ENCODE assay signal across 24 cellular contexts in the genomic region with DNA sequence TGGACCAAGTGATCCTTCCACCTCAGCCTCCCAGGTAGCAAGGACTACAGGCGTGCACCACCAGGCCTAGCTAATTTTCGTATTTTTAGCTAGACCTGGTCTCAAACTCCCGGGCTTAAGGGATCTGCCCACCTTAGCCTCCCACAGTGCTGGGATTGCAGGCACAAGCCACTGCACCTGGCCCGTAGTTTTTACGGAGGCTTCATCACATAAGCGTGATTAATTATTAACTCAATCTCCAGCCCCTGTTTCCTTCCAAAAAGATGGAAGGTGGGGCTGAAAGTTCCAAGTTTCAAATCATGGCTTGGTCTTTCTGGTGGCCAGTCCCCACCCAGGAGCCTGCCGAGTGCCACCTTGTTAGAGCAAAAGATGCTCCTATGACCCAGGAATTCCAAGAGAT. TPM values are rescaled to one million over a fixed set of nuclear protein-coding genes. Genes with fewer than 3 reads are reported as not detected.
A peak's percentile ranks its signal among the peaks of the same experiment; 100 is the strongest.
DNase-seq lines count a peak whose midpoint lies in the region; ATAC-seq, FAIRE-seq and TF ChIP-seq lines count a peak whose summit lies in the region.
"Had no signal": no experiment of that assay in that cellular context is flagged by ENCODE, and none has a peak within 500 bp of the region (broad histone marks: within the 10 kb centered on the region; RNA-seq: fewer than 3 reads in every experiment).

No MANE protein-coding gene starts in this region.

- no TSS peak for BruUV-seq in HepG2 (replicated peaks; lab: Mats Ljungman, UMichigan)
- BruUV-seq in endothelial cell of umbilical vein (replicated peaks; lab: Mats Ljungman, UMichigan), result no TSS peak

- TF ChIP-seq POLR2A in HepG2 (IDR thresholded peaks at IDR 0.05; ENCODE audit: insufficient read depth in 1 of 2, low read depth in 2 of 2, low read length in 2 of 2), result no peak
- TF ChIP-seq POLR2A in right lobe of liver (IDR thresholded peaks at IDR 0.05), result no peak
- TF ChIP-seq POLR2A in endothelial cell of umbilical vein (IDR thresholded peaks at IDR 0.05; ENCODE audit: low read depth, low read length), result no peak

- H3K9me1 ChIP-seq in endothelial cell of umbilical vein (replicated peaks; ENCODE audit: control insufficient read depth, extremely low read depth, insufficient read depth, low read length), result no peaks in the 10 kb centered on the region

- no peak overlapping the region for H3K27ac Mint-ChIP-seq in GM23338

- 10% methylated on average over 7 of the region's 7 CpGs for WGBS in HepG2 (ENCODE audit: low lambda C conversion rate)
- 73% methylated on average over 7 of the region's 7 CpGs for WGBS in right lobe of liver (ENCODE audit: insufficient coverage, low coverage, low lambda C conversion rate, missing lambda C conversion rate)

- no peak for FAIRE-seq in HepG2 (lab: Jason Lieb, UNC)
- FAIRE-seq in endothelial cell of umbilical vein (lab: Jason Lieb, UNC), result no peak
- FAIRE-seq: A549, GM12878 had no signal

- TF ChIP-seq RAD21 in HepG2 (CRISPR knock-in tag; IDR thresholded peaks at IDR 0.05), result no peak

- H2AFZ ChIP-seq in HepG2 (ENCODE audit: low read length) (no peak overlapping the region), GM23338 (peak overlapping the region; percentile 57; the same call in 1 of the 2 replicates), endothelial cell of umbilical vein (ENCODE audit: low read depth, low read length) (peak overlapping the region; percentile 63)

- H3F3A ChIP-seq in GM23338 (replicated peaks; ENCODE audit: low read depth), result no peaks in the 10 kb centered on the region

- H4K20me1 ChIP-seq in HepG2 (ENCODE audit: insufficient read depth, low read length), result no peaks in the 10 kb centered on the region
- H4K20me1 ChIP-seq in GM23338 (replicated peaks; ENCODE audit: insufficient read depth), result no peaks in the 10 kb centered on the region
- no peaks in the 10 kb centered on the region for H4K20me1 ChIP-seq in endothelial cell of umbilical vein (replicated peaks; ENCODE audit: control insufficient read depth, extremely low read depth, insufficient read depth, low read length)
- H4K20me1 ChIP-seq: BLaER1 had no signal

- H3K27me3 ChIP-seq in HepG2 (ENCODE audit: control insufficient read depth in 1 of 2, insufficient read depth in 2 of 2, low read length in 2 of 2), result peaks cover 0 to 9% of the 10 kb centered on the region in 2 experiments; a peak in 2 of 5 replicates
- H3K27me3 ChIP-seq in right lobe of liver, result no peaks in the 10 kb centered on the region
- no peaks in the 10 kb centered on the region for H3K27me3 ChIP-seq in GM23338 (ENCODE audit: insufficient read depth)
- H3K27me3 ChIP-seq in endothelial cell of umbilical vein (ENCODE audit: control insufficient read depth in 2 of 2, insufficient read depth in 2 of 2, low read length in 2 of 2), result no peaks in the 10 kb centered on the region
- H3K27me3 ChIP-seq: BLaER1, SJSA1 had no signal

- intact Hi-C loops in HepG2 (cut with micrococcal nuclease; ENCODE audit: unreplicated experiment), result no loop called here
- intact Hi-C loops in right lobe of liver (cut with DNase I), result no loop called here
- intact Hi-C loops in endothelial cell of umbilical vein (cut with micrococcal nuclease), result loop anchor here (1.0 kb wide), 1 partner anchor 23 kb away; the partner anchor contains the start of gene HIF1A

- H3K4me1 ChIP-seq in HepG2 (ENCODE audit: insufficient read depth, low read length) (peaks cover 9% of the 10 kb centered on the region), right lobe of liver (no peaks in the 10 kb centered on the region), GM23338 (ENCODE audit: insufficient read depth) (peaks cover 18% of the 10 kb centered on the region), endothelial cell of umbilical vein (ENCODE audit: control insufficient read depth, extremely low read depth, insufficient read depth, low read length) (peaks cover 44% of the 10 kb centered on the region)

- no peaks in the 10 kb centered on the region for H3K9me3 ChIP-seq in HepG2 (ENCODE audit: low read length)
- no peaks in the 10 kb centered on the region for H3K9me3 ChIP-seq in right lobe of liver
- H3K9me3 ChIP-seq in endothelial cell of umbilical vein (replicated peaks; ENCODE audit: control insufficient read depth, insufficient read depth, low read length), result no peaks in the 10 kb centered on the region
- H3K9me3 ChIP-seq: A549, BLaER1, HAP-1, SJSA1 had no signal

- 0 out of 2 replicates have a peak, but pooled peaks cover 3% of the 10 kb centered on the region for H3K9me2 ChIP-seq in GM23338 (ENCODE audit: insufficient read depth)

- H3K4me3 Mint-ChIP-seq in GM23338, result no peak overlapping the region
- H3K4me3 Mint-ChIP-seq: CD8-positive, alpha-beta memory T cell had no signal

- TF ChIP-seq CTCF in HepG2 (CRISPR knock-in tag; IDR thresholded peaks at IDR 0.05), result no peak
- TF ChIP-seq CTCF in right lobe of liver (IDR thresholded peaks at IDR 0.05), result no peak
- TF ChIP-seq CTCF in GM23338 (conservative IDR thresholded peaks at IDR 0.05; ENCODE audit: low read depth in 2 of 2), result no peak
- TF ChIP-seq CTCF in endothelial cell of umbilical vein (IDR thresholded peaks at IDR 0.05; ENCODE audit: extremely low read depth in 1 of 2, insufficient read depth in 1 of 2, low read depth in 1 of 2, low read length in 2 of 2), result no peak

- TF ChIP-seq EP300 in HepG2 (IDR thresholded peaks at IDR 0.05; ENCODE audit: low read depth in 2 of 2, low read length in 2 of 2), result no peak
- TF ChIP-seq EP300 in HepG2 (CRISPR knock-in tag; IDR thresholded peaks at IDR 0.05; ENCODE audit: borderline replicate concordance), result no peak

- H3K36me3 ChIP-seq in HepG2 (replicated peaks in 1 of 2; ENCODE audit: control insufficient read depth in 1 of 2, insufficient read depth in 2 of 2, low read length in 2 of 2) (no peaks in the 10 kb centered on the region), right lobe of liver (no peaks in the 10 kb centered on the region), GM23338 (ENCODE audit: insufficient read depth) (no peaks in the 10 kb centered on the region), endothelial cell of umbilical vein (ENCODE audit: control insufficient read depth in 2 of 2, extremely low read depth in 1 of 2, insufficient read depth in 2 of 2, low read length in 2 of 2) (no peaks in the 10 kb centered on the region)
- H3K36me3 ChIP-seq: BLaER1, HAP-1, SJSA1 had no signal

- H3K9me3 Mint-ChIP-seq in GM23338, result no peaks in the 10 kb centered on the region
- H3K9me3 Mint-ChIP-seq: CD8-positive, alpha-beta memory T cell had no signal

- in situ Hi-C loops in HepG2 (cut with HindIII; ENCODE audit: extremely low pct_ligation_motif_present, low pct_unique_long_range_greater_than_20kb), result no loop called here

- peaks cover 2% of the 10 kb centered on the region for H3K27me3 Mint-ChIP-seq in GM23338 (ENCODE audit: insufficient read depth, low read depth, poor library complexity)
- H3K27me3 Mint-ChIP-seq: CD8-positive, alpha-beta memory T cell had no signal

- no peaks in the 10 kb centered on the region; the same call in 2 of the 3 replicates for H3K36me3 Mint-ChIP-seq in GM23338 (ENCODE audit: low read depth)
- H3K36me3 Mint-ChIP-seq: CD8-positive, alpha-beta memory T cell had no signal

- H3K79me2 ChIP-seq in HepG2 (ENCODE audit: insufficient read depth, low read length) (no peaks in the 10 kb centered on the region), GM23338 (replicated peaks; ENCODE audit: insufficient read depth) (no peaks in the 10 kb centered on the region), endothelial cell of umbilical vein (ENCODE audit: control insufficient read depth, insufficient read depth, low read length) (no peaks in the 10 kb centered on the region)

- H3K4me3 ChIP-seq in HepG2 (replicated peaks in 1 of 3; ENCODE audit: insufficient read depth in 1 of 3, low read depth in 2 of 3, low read length in 3 of 3) (no peak overlapping the region), right lobe of liver (no peak overlapping the region), GM23338 (no peak overlapping the region), endothelial cell of umbilical vein (replicated peaks in 1 of 3; ENCODE audit: insufficient read depth in 1 of 3, low read depth in 1 of 3, low read length in 3 of 3) (no peak overlapping the region)
- H3K4me3 ChIP-seq: A549, BLaER1, GM12878, HAP-1, SJSA1 had no signal

- H3K4me1 Mint-ChIP-seq in GM23338, result peaks cover 12% of the 10 kb centered on the region

- no peak; the same call in 2 of the 3 replicates for ATAC-seq in HepG2
- ATAC-seq in right lobe of liver, result no peak
- no peak for ATAC-seq in GM23338
- ATAC-seq: A549, GM12878, Right ventricle myocardium inferior had no signal

- DNase-seq in HepG2 (ENCODE audit: low spot score) (no peak), right lobe of liver (no peak), GM23338 (ENCODE audit: low spot score) (no peak), endothelial cell of umbilical vein (ENCODE audit: low read depth, low spot score) (no peak), DMS114 treated with DMSO at 0.1 percent for 48 hours (lab: John Stamatoyannopoulos, UW; ENCODE audit: unreplicated experiment) (no peak), Kasumi-1 (lab: John Stamatoyannopoulos, UW) (no peak), DMS153 (lab: John Stamatoyannopoulos, UW) (no peak)
- DNase-seq: CD8-positive, alpha-beta memory T cell; DND-41; NCI-H1694; NCI-H2081; NCI-H2171; NCI-H345; NCI-H524; NCI-H82; OCI-M1 had no signal

- POLR2A ChIA-PET in HepG2 (lab: Yijun Ruan, JAX), result no interaction called here
- POLR2A ChIA-PET in endothelial cell of umbilical vein (lab: Charles Lee), result interaction anchor here (0.7 kb wide), 1 partner anchor 9 kb away, joined by 6 read pairs; no protein-coding TSS in a partner anchor

- H3K27ac ChIP-seq in HepG2 (ENCODE audit: extremely low read length, insufficient read depth, low read length) (no peak overlapping the region), right lobe of liver (no peak overlapping the region), GM23338 (ENCODE audit: low read depth) (peak overlapping the region; percentile 53; the same call in 1 of the 2 replicates), endothelial cell of umbilical vein (ENCODE audit: insufficient read depth, low read depth, low read length) (no peak overlapping the region)
- H3K27ac ChIP-seq: BLaER1, HL-60, KMS-11, SJSA1 had no signal

- no peak overlapping the region for H3K9ac ChIP-seq in HepG2 (ENCODE audit: insufficient read depth, low read depth, low read length)
- no peak overlapping the region for H3K9ac ChIP-seq in endothelial cell of umbilical vein (replicated peaks; ENCODE audit: extremely low read depth, insufficient read depth, low read length)
- H3K9ac ChIP-seq: BLaER1, KMS-11 had no signal

- dilution Hi-C loops in endothelial cell of umbilical vein (cut with MboI; ENCODE audit: extremely low pct_ligation_motif_present, low sequenced_read_pairs), result no loop called here

- H3K4me2 ChIP-seq in HepG2 (ENCODE audit: low read depth, low read length) (peak overlapping the region; percentile 32; the same call in 1 of the 2 replicates), GM23338 (no peak overlapping the region), endothelial cell of umbilical vein (ENCODE audit: insufficient read depth, low read length) (peak overlapping the region; percentile 65)
- H3K4me2 ChIP-seq: A549, BLaER1, KMS-11 had no signal

- CTCF ChIA-PET in HepG2 (lab: Yijun Ruan, JAX; ENCODE audit: low intra/inter-chr PET ratio, low total read pairs), result no interaction called here
- CTCF ChIA-PET in endothelial cell of umbilical vein (lab: Charles Lee), result interaction anchor here (1.0 to 1.2 kb wide), 3 partner anchors 22 to 387 kb away, joined by 3 read pairs; partner anchors contain the start of gene HIF1A

RNA-seq across cellular contexts. Expression of gene HIF1A, which starts 22.5 kb away (rescaled TPM):
- total RNA-seq in HepG2 (2016; rRNA removed; fragmentation: Illumina TruSeq; extraction: Trizol) (126 and 211 TPM in 2 replicates), right lobe of liver (100 to 1,000 TPM in 1 of 6 experiments, 10 to 100 TPM in 5; 15.9 to 117 (median 31.9) TPM), endothelial cell of umbilical vein (179 and 180 TPM in 2 replicates)
- 19.1 and 34.5 TPM in 2 replicates for total RNA-seq in HepG2 (2016; cell fraction: cytosol; rRNA removed; fragmentation: Illumina TruSeq; extraction: Trizol; ENCODE audit: low read depth)
- 123 and 189 TPM in 2 replicates for total RNA-seq in HepG2 (2016; cell fraction: insoluble cytoplasmic fraction; rRNA removed; fragmentation: Illumina TruSeq; extraction: Trizol)
- 36.2 and 39.8 TPM in 2 replicates for total RNA-seq in HepG2 (2016; cell fraction: membrane; rRNA removed; fragmentation: Illumina TruSeq; extraction: Trizol)
- total RNA-seq in HepG2 (2016; cell fraction: nucleus; rRNA removed; fragmentation: Illumina TruSeq; extraction: Trizol), result 102 and 119 TPM in 2 replicates
- polyA plus RNA-seq in HepG2 (2011; rRNA removed) (41.0 and 42.8 TPM in 2 replicates), GM23338 (2016; fragmentation: Nextera tagmentation; extraction: Ambion mirVana) (109 and 113 TPM in 2 replicates), endothelial cell of umbilical vein (47.5 and 58.3 TPM in 2 replicates)
- 19.1 and 32.4 TPM in 2 replicates for polyA plus RNA-seq in HepG2 (2011; cell fraction: cytosol; rRNA removed)
- 26.9 and 40.5 TPM in 2 replicates for polyA plus RNA-seq in HepG2 (2011; cell fraction: nucleus; rRNA removed)
- 58.1 and 68.2 TPM in 2 replicates for polyA plus RNA-seq in HepG2 (2012)
- 3.1 and 3.4 TPM in 2 replicates for polyA plus RNA-seq in HepG2 (2016; cell fraction: cytosol; fragmentation: Illumina TruSeq; extraction: Trizol; ENCODE audit: low read depth)
- polyA plus RNA-seq in HepG2 (2016; cell fraction: insoluble cytoplasmic fraction; fragmentation: Illumina TruSeq; extraction: Trizol; ENCODE audit: low read depth), result 155 and 156 TPM in 2 replicates
- 11.9 and 12.5 TPM in 2 replicates for polyA plus RNA-seq in HepG2 (2016; cell fraction: membrane; fragmentation: Illumina TruSeq; extraction: Trizol; ENCODE audit: low read depth)
- 108 and 129 TPM in 2 replicates for polyA plus RNA-seq in HepG2 (2016; cell fraction: nucleus; fragmentation: Illumina TruSeq; extraction: Trizol; ENCODE audit: insufficient read depth, low read depth)
- 67.4 and 132 TPM in 2 replicates for polyA minus RNA-seq in HepG2 (2011; rRNA and poly(A)+ RNA removed; ENCODE audit: low replicate concordance)
- 77.8 and 127 TPM in 2 replicates for polyA minus RNA-seq in HepG2 (2011; cell fraction: cytosol; rRNA and poly(A)+ RNA removed)
- polyA minus RNA-seq in HepG2 (2011; cell fraction: nucleus; rRNA and poly(A)+ RNA removed), result 102 and 161 TPM in 2 replicates
- 242 and 253 TPM in 2 replicates for total RNA-seq in GM23338 (2014; rRNA removed; shearing (Covaris generic))
- 54.8 and 55.8 TPM in 2 replicates for polyA plus RNA-seq in endothelial cell of umbilical vein (2011; cell fraction: cytosol; rRNA removed)
- polyA plus RNA-seq in endothelial cell of umbilical vein (2011; cell fraction: nucleus; rRNA removed), result 85.6 and 122 TPM in 2 replicates
- polyA plus RNA-seq in endothelial cell of umbilical vein (2012), result 80.0 and 108 TPM in 2 replicates
- polyA minus RNA-seq in endothelial cell of umbilical vein, result 163 and 192 TPM in 2 replicates
- 137 TPM for polyA minus RNA-seq in endothelial cell of umbilical vein (2011; cell fraction: cytosol; rRNA and poly(A)+ RNA removed)
- 189 and 207 TPM in 2 replicates for polyA minus RNA-seq in endothelial cell of umbilical vein (2011; cell fraction: nucleus; rRNA and poly(A)+ RNA removed)
